ENCODE assay signal across 1 cellular context in genomic region chr2:219512524-219513216, GRCh38.
A peak's percentile ranks its signal among the peaks of the same experiment; 100 is the strongest.
TF ChIP-seq lines count a peak whose summit lies in the region.

No MANE protein-coding gene starts in this region.

TF ChIP-seq in HepG2, 621 proteins besides CTCF, POLR2A, EP300 and RAD21 (continued from another document and continues in another):
- TF ChIP-seq ZBTB4 (CRISPR knock-in tag; IDR thresholded peaks at IDR 0.05; ENCODE audit: borderline replicate concordance) (no peak), ATM (IDR thresholded peaks at IDR 0.05; ENCODE audit: borderline replicate concordance) (no peak), SOX13 (IDR thresholded peaks at IDR 0.05) (no peak), SOX13 (CRISPR knock-in tag; conservative IDR thresholded peaks at IDR 0.05 in 1 of 2, IDR thresholded peaks at IDR 0.05 in 1 of 2) (no peak), SIX1 (CRISPR knock-in tag; IDR thresholded peaks at IDR 0.05; ENCODE audit: borderline replicate concordance) (no peak), CREBL2 (CRISPR knock-in tag; IDR thresholded peaks at IDR 0.05; ENCODE audit: borderline replicate concordance) (no peak), JUNB (CRISPR knock-in tag; IDR thresholded peaks at IDR 0.05; ENCODE audit: borderline replicate concordance) (no peak), ZNF879 (CRISPR knock-in tag; IDR thresholded peaks at IDR 0.05) (no peak), CSRNP2 (CRISPR knock-in tag; conservative IDR thresholded peaks at IDR 0.05; ENCODE audit: low read depth) (no peak), ZFX (CRISPR knock-in tag; IDR thresholded peaks at IDR 0.05; ENCODE audit: low read depth) (peak; percentile 50), KLF12 (CRISPR knock-in tag; IDR thresholded peaks at IDR 0.05; ENCODE audit: borderline replicate concordance) (no peak), ZBTB10 (CRISPR knock-in tag; IDR thresholded peaks at IDR 0.05; ENCODE audit: borderline replicate concordance) (0 out of 2 replicates have a peak, but pooled peaks have one; percentile 39), NBN (conservative IDR thresholded peaks at IDR 0.05) (no peak), EZH2 (conservative IDR thresholded peaks at IDR 0.05; ENCODE audit: low read depth, low read length) (no peak), ZNF335 (CRISPR knock-in tag; IDR thresholded peaks at IDR 0.05) (no peak), AHDC1 (CRISPR knock-in tag; IDR thresholded peaks at IDR 0.05; ENCODE audit: borderline replicate concordance) (no peak), ZBTB33 (CRISPR knock-in tag; IDR thresholded peaks at IDR 0.05) (no peak), ARID5B (CRISPR knock-in tag; IDR thresholded peaks at IDR 0.05) (peak; percentile 50; the same call in 1 of the 2 replicates), ZNF678 (CRISPR knock-in tag; IDR thresholded peaks at IDR 0.05) (no peak), ZNF567 (CRISPR knock-in tag; IDR thresholded peaks at IDR 0.05; ENCODE audit: borderline replicate concordance) (no peak), MAF1 (CRISPR knock-in tag; IDR thresholded peaks at IDR 0.05; ENCODE audit: borderline replicate concordance) (no peak), RELA (CRISPR knock-in tag; IDR thresholded peaks at IDR 0.05) (no peak), DR1 (CRISPR knock-in tag; IDR thresholded peaks at IDR 0.05) (no peak), ZNF839 (CRISPR knock-in tag; IDR thresholded peaks at IDR 0.05; ENCODE audit: borderline replicate concordance) (no peak)
